Comparison of ENCODE assay signal across 24 cellular contexts in genomic region chr10:124372906-124373305, GRCh38.
"Had no signal": no experiment of that assay in that cellular context is flagged by ENCODE, and none has a peak within 500 bp of the region (broad histone marks: within the 10 kb centered on the region; RNA-seq: fewer than 3 reads in every experiment).

No MANE protein-coding gene starts in this region.

- H3K36me3 ChIP-seq: left ventricle myocardium inferior, ovary, tibial nerve, uterus had no signal

- H3K36me3 Mint-ChIP-seq: naive thymus-derived CD4-positive, alpha-beta T cell; natural killer cell treated with Interleukin-12 subunit alpha and Interleukin-12 subunit beta and Interleukin-15 and Interleukin-18, amount 100 ng/mL, for 72 hours; stimulated activated effector memory CD8-positive, alpha-beta T cell treated with anti-CD3 and anti-CD28 coated beads, Interleukin-12 subunit alpha, Interleukin-12 subunit beta, amount 100 ng/mL, for 72 hours; type B pancreatic cell had no signal

- H3K27ac Mint-ChIP-seq: naive thymus-derived CD4-positive, alpha-beta T cell; natural killer cell treated with Interleukin-12 subunit alpha and Interleukin-12 subunit beta and Interleukin-15 and Interleukin-18, amount 100 ng/mL, for 72 hours; progenitor cell of endocrine pancreas; stimulated activated effector memory CD8-positive, alpha-beta T cell treated with anti-CD3 and anti-CD28 coated beads, Interleukin-12 subunit alpha, Interleukin-12 subunit beta, amount 100 ng/mL, for 72 hours; stimulated activated naive CD8-positive, alpha-beta T cell treated with anti-CD3 and anti-CD28 coated beads, Interleukin-15, Interleukin-2, amounts not matched to agents 100 ng/mL and 50 ng/mL, for 24 hours; type B pancreatic cell had no signal

- H3K4me1 ChIP-seq: left ventricle myocardium inferior, tibial nerve, uterus had no signal

- H3K9me3 ChIP-seq: left ventricle myocardium inferior, mucosa of descending colon, ovary, tibial nerve, uterus had no signal

- H3K27me3 ChIP-seq: hepatocyte, ovary, uterus had no signal

- DNase-seq: islet precursor cell; left ventricle myocardium inferior; midbrain; mucosa of descending colon; naive thymus-derived CD4-positive, alpha-beta T cell; ovary; retina; right cardiac atrium; stimulated activated CD4-positive, alpha-beta T cell treated with anti-CD3 and anti-CD28 coated beads, Interleukin-12 subunit alpha, Interleukin-12 subunit beta, amount 100 ng/mL, for 4 hours; stimulated activated CD4-positive, alpha-beta T cell treated with anti-CD3 and anti-CD28 coated beads, Interleukin-15, amount 100 ng/mL, for 24 hours; stimulated activated CD4-positive, alpha-beta T cell treated with anti-CD3 and anti-CD28 coated beads, Interleukin-2, amount 100 ng/mL, for 24 hours; stimulated activated CD4-positive, alpha-beta T cell treated with anti-CD3 and anti-CD28 coated beads, Interleukin-4, amount 100 ng/mL, for 1 hour; stimulated activated naive CD4-positive, alpha-beta T cell; substantia nigra; uterus had no signal

- H3K4me3 ChIP-seq: hepatocyte, left ventricle myocardium inferior, lung, mucosa of descending colon, ovary, skin epidermis, tibial nerve, uterus had no signal

- H3K4me1 Mint-ChIP-seq: naive thymus-derived CD4-positive, alpha-beta T cell; stimulated activated effector memory CD8-positive, alpha-beta T cell treated with anti-CD3 and anti-CD28 coated beads, Interleukin-12 subunit alpha, Interleukin-12 subunit beta, amount 100 ng/mL, for 72 hours had no signal

- H3K4me3 Mint-ChIP-seq: naive thymus-derived CD4-positive, alpha-beta T cell; natural killer cell treated with Interleukin-12 subunit alpha and Interleukin-12 subunit beta and Interleukin-15 and Interleukin-18, amount 100 ng/mL, for 72 hours; stimulated activated effector memory CD8-positive, alpha-beta T cell treated with anti-CD3 and anti-CD28 coated beads, Interleukin-12 subunit alpha, Interleukin-12 subunit beta, amount 100 ng/mL, for 72 hours; stimulated activated naive CD8-positive, alpha-beta T cell treated with anti-CD3 and anti-CD28 coated beads, Interleukin-15, Interleukin-2, amounts not matched to agents 100 ng/mL and 50 ng/mL, for 24 hours; type B pancreatic cell had no signal

- H3K9me3 Mint-ChIP-seq: natural killer cell treated with Interleukin-12 subunit alpha and Interleukin-12 subunit beta and Interleukin-15 and Interleukin-18, amount 100 ng/mL, for 72 hours; stimulated activated effector memory CD8-positive, alpha-beta T cell treated with anti-CD3 and anti-CD28 coated beads, Interleukin-12 subunit alpha, Interleukin-12 subunit beta, amount 100 ng/mL, for 72 hours; stimulated activated naive CD8-positive, alpha-beta T cell treated with anti-CD3 and anti-CD28 coated beads, Interleukin-15, Interleukin-2, amounts not matched to agents 100 ng/mL and 50 ng/mL, for 24 hours; type B pancreatic cell had no signal
